Comparison of ENCODE assay signal across 13 cellular contexts in genomic region chr16:48559462-48560211, GRCh38. TPM values are rescaled to one million over a fixed set of nuclear protein-coding genes. Genes with fewer than 3 reads are reported as not detected.
DNase-seq lines count a peak whose midpoint lies in the region; ATAC-seq and TF ChIP-seq lines count a peak whose summit lies in the region.
"Had no signal": no experiment of that assay in that cellular context is flagged by ENCODE, and none has a peak within 500 bp of the region (broad histone marks: within the 10 kb centered on the region; RNA-seq: fewer than 3 reads in every experiment).

No MANE protein-coding gene starts in this region.

- H3K4me3 ChIP-seq in fibroblast of mammary gland (ENCODE audit: control insufficient read depth, low read depth, low read length), result no peak overlapping the region

- no peak for ATAC-seq in stimulated activated effector memory CD8-positive, alpha-beta T cell treated with anti-CD3 and anti-CD28 coated beads, Interleukin-12 subunit alpha, Interleukin-12 subunit beta, amount 100 ng/mL, for 72 hours

- no peak for TF ChIP-seq CTCF in fibroblast of mammary gland (conservative IDR thresholded peaks at IDR 0.05; ENCODE audit: control insufficient read depth, insufficient read depth, low read depth, low read length)

- DNase-seq in activated CD4-positive, alpha-beta memory T cell treated with anti-CD3 and anti-CD28 coated beads for 36 hours, result peak; percentile 41
- DNase-seq in activated CD4-positive, alpha-beta memory T cell treated with anti-CD3 and anti-CD28 coated beads, Interleukin-2, amount 10 ng/mL, durations not matched to agents 7 days and 5 days, result no peak
- DNase-seq in NAMALWA (ENCODE audit: low spot score), result peak; percentile 20
- peak; percentile 32 for DNase-seq in fibroblast of mammary gland (ENCODE audit: low read depth)
- DNase-seq in stimulated activated effector memory CD8-positive, alpha-beta T cell treated with anti-CD3 and anti-CD28 coated beads, Interleukin-12 subunit alpha, Interleukin-12 subunit beta, amount 100 ng/mL, for 72 hours (ENCODE audit: low spot score in 2 of 2), result no peak
- DNase-seq in middle frontal gyrus (ENCODE audit: extremely low spot score, low spot score), result no peak
- DNase-seq in NCI-H2081 (lab: John Stamatoyannopoulos, UW), result no peak
- DNase-seq in activated CD8-positive, alpha-beta memory T cell treated with anti-CD3 and anti-CD28 coated beads for 24 hours, result no peak
- DNase-seq: ACHN; activated CD4-positive, alpha-beta T cell treated with anti-CD3 and anti-CD28 coated beads, Interleukin-2, amount 50 U/mL, for 4 hours; NCI-H345; SHP77; stimulated activated CD8-positive, alpha-beta memory T cell treated with anti-CD3 and anti-CD28 coated beads, Interleukin-4, amount 100 ng/mL, for 48 hours had no signal

- H3K27me3 Mint-ChIP-seq in activated CD4-positive, alpha-beta memory T cell treated with anti-CD3 and anti-CD28 coated beads for 36 hours, result no peaks in the 10 kb centered on the region
- H3K27me3 Mint-ChIP-seq in activated CD4-positive, alpha-beta memory T cell treated with anti-CD3 and anti-CD28 coated beads, Interleukin-2, amount 10 ng/mL, durations not matched to agents 7 days and 5 days, result no peaks in the 10 kb centered on the region

- intact Hi-C loops in activated CD4-positive, alpha-beta memory T cell treated with anti-CD3 and anti-CD28 coated beads for 36 hours (cut with micrococcal nuclease), result loop anchor here (5.0 to 10.0 kb wide), 2 partner anchors 105 to 327 kb away; no protein-coding TSS in a partner anchor

- peaks cover 76% of the 10 kb centered on the region for H3K4me1 Mint-ChIP-seq in activated CD4-positive, alpha-beta memory T cell treated with anti-CD3 and anti-CD28 coated beads for 36 hours (ENCODE audit: low read depth)
- peaks cover 75% of the 10 kb centered on the region for H3K4me1 Mint-ChIP-seq in activated CD4-positive, alpha-beta memory T cell treated with anti-CD3 and anti-CD28 coated beads, Interleukin-2, amount 10 ng/mL, durations not matched to agents 7 days and 5 days
- peaks cover 68% of the 10 kb centered on the region for H3K4me1 Mint-ChIP-seq in stimulated activated effector memory CD8-positive, alpha-beta T cell treated with anti-CD3 and anti-CD28 coated beads, Interleukin-12 subunit alpha, Interleukin-12 subunit beta, amount 100 ng/mL, for 72 hours

- H3K27ac Mint-ChIP-seq in activated CD4-positive, alpha-beta memory T cell treated with anti-CD3 and anti-CD28 coated beads for 36 hours, result peak overlapping the region; percentile 36
- no peak overlapping the region for H3K27ac Mint-ChIP-seq in activated CD4-positive, alpha-beta memory T cell treated with anti-CD3 and anti-CD28 coated beads, Interleukin-2, amount 10 ng/mL, durations not matched to agents 7 days and 5 days
- H3K27ac Mint-ChIP-seq in stimulated activated effector memory CD8-positive, alpha-beta T cell treated with anti-CD3 and anti-CD28 coated beads, Interleukin-12 subunit alpha, Interleukin-12 subunit beta, amount 100 ng/mL, for 72 hours, result peak overlapping the region; percentile 34

- no peaks in the 10 kb centered on the region for H3K9me3 Mint-ChIP-seq in activated CD4-positive, alpha-beta memory T cell treated with anti-CD3 and anti-CD28 coated beads for 36 hours
- H3K9me3 Mint-ChIP-seq in activated CD4-positive, alpha-beta memory T cell treated with anti-CD3 and anti-CD28 coated beads, Interleukin-2, amount 10 ng/mL, durations not matched to agents 7 days and 5 days, result no peaks in the 10 kb centered on the region
- no peaks in the 10 kb centered on the region for H3K9me3 Mint-ChIP-seq in stimulated activated effector memory CD8-positive, alpha-beta T cell treated with anti-CD3 and anti-CD28 coated beads, Interleukin-12 subunit alpha, Interleukin-12 subunit beta, amount 100 ng/mL, for 72 hours

- H3K4me3 Mint-ChIP-seq in activated CD4-positive, alpha-beta memory T cell treated with anti-CD3 and anti-CD28 coated beads for 36 hours, result no peak overlapping the region
- no peak overlapping the region for H3K4me3 Mint-ChIP-seq in activated CD4-positive, alpha-beta memory T cell treated with anti-CD3 and anti-CD28 coated beads, Interleukin-2, amount 10 ng/mL, durations not matched to agents 7 days and 5 days
- H3K4me3 Mint-ChIP-seq in stimulated activated effector memory CD8-positive, alpha-beta T cell treated with anti-CD3 and anti-CD28 coated beads, Interleukin-12 subunit alpha, Interleukin-12 subunit beta, amount 100 ng/mL, for 72 hours, result no peak overlapping the region

- POLR2A ChIA-PET in activated CD4-positive, alpha-beta memory T cell treated with anti-CD3 and anti-CD28 coated beads for 36 hours (lab: Charles Lee), result no interaction called here
- POLR2A ChIA-PET in activated CD4-positive, alpha-beta memory T cell treated with anti-CD3 and anti-CD28 coated beads, Interleukin-2, amount 10 ng/mL, durations not matched to agents 7 days and 5 days (lab: Charles Lee), result interaction anchor here (1.7 kb wide), 1 partner anchor 53 kb away, joined by 10 read pairs; no protein-coding TSS in a partner anchor

- CTCF ChIA-PET in activated CD4-positive, alpha-beta memory T cell treated with anti-CD3 and anti-CD28 coated beads for 36 hours (lab: Charles Lee), result interaction anchor here (0.7 to 5.7 kb wide), 3 partner anchors 64 to 71 kb away, joined by 3 to 36 read pairs (median 3); no protein-coding TSS in a partner anchor
- CTCF ChIA-PET in activated CD4-positive, alpha-beta memory T cell treated with anti-CD3 and anti-CD28 coated beads, Interleukin-2, amount 10 ng/mL, durations not matched to agents 7 days and 5 days (lab: Charles Lee), result interaction anchor here (7.8 kb wide), 1 partner anchor 63 kb away, joined by 53 read pairs; no protein-coding TSS in a partner anchor

- peaks cover 24% of the 10 kb centered on the region for H3K36me3 Mint-ChIP-seq in activated CD4-positive, alpha-beta memory T cell treated with anti-CD3 and anti-CD28 coated beads for 36 hours
- H3K36me3 Mint-ChIP-seq in activated CD4-positive, alpha-beta memory T cell treated with anti-CD3 and anti-CD28 coated beads, Interleukin-2, amount 10 ng/mL, durations not matched to agents 7 days and 5 days (ENCODE audit: low read depth), result peaks cover 66% of the 10 kb centered on the region
- H3K36me3 Mint-ChIP-seq in stimulated activated effector memory CD8-positive, alpha-beta T cell treated with anti-CD3 and anti-CD28 coated beads, Interleukin-12 subunit alpha, Interleukin-12 subunit beta, amount 100 ng/mL, for 72 hours, result peaks cover 39% of the 10 kb centered on the region

RNA-seq across cellular contexts. Expression of gene N4BP1, which starts 50.3 kb away (rescaled TPM):
- total RNA-seq in activated CD4-positive, alpha-beta memory T cell treated with anti-CD3 and anti-CD28 coated beads for 36 hours, result 10 to 100 TPM; 50.8 to 56.8 TPM
- total RNA-seq in activated CD4-positive, alpha-beta memory T cell treated with anti-CD3 and anti-CD28 coated beads, Interleukin-2, amount 10 ng/mL, durations not matched to agents 7 days and 5 days, result 100 to 1,000 TPM; 106 to 109 TPM

Comparison
In these comparisons a context has a peak if more than half of its experiments do, and no peak if none do; other contexts are left out.
1. DNase-seq: peak in activated CD4-positive, alpha-beta memory T cell treated with anti-CD3 and anti-CD28 coated beads for 36 hours (single experiment), NAMALWA (single experiment) and fibroblast of mammary gland (single experiment); none in activated CD4-positive, alpha-beta memory T cell treated with anti-CD3 and anti-CD28 coated beads, Interleukin-2, amount 10 ng/mL, durations not matched to agents 7 days and 5 days (single experiment), stimulated activated effector memory CD8-positive, alpha-beta T cell treated with anti-CD3 and anti-CD28 coated beads, Interleukin-12 subunit alpha, Interleukin-12 subunit beta, amount 100 ng/mL, for 72 hours (0 of 2), middle frontal gyrus (single experiment), NCI-H2081 (0 of 2) and activated CD8-positive, alpha-beta memory T cell treated with anti-CD3 and anti-CD28 coated beads for 24 hours (single experiment).